In the genomic region with DNA sequence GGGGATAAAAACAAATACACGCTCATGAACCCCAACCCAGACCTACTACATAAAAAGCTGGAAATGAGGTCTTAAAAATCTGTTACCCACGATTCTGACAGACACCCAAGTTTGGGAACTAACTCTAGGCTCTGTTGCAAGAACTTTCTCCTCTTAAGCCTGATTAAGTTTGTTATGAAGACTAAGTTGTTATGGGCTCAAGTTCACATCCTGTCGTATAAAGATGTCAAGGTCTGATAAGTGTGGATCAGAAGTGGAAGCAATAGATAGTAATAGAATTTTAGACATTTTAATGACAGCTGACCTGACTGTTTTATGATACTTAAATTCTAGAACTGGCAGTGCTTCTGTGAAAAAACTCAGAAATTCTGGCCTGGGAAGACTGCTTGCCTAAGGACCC, we compare ENCODE assay signal across 9 cellular contexts. TPM values are rescaled to one million over a fixed set of nuclear protein-coding genes. Genes with fewer than 3 reads are reported as not detected.
A peak's percentile ranks its signal among the peaks of the same experiment; 100 is the strongest.
DNase-seq lines count a peak whose midpoint lies in the region; ATAC-seq and TF ChIP-seq lines count a peak whose summit lies in the region.
"Had no signal": no experiment of that assay in that cellular context is flagged by ENCODE, and none has a peak within 500 bp of the region (broad histone marks: within the 10 kb centered on the region; RNA-seq: fewer than 3 reads in every experiment).

No MANE protein-coding gene starts in this region.

- BruUV-seq in Panc1 (replicated peaks; lab: Mats Ljungman, UMichigan), result no TSS peak

- peaks cover 7% of the 10 kb centered on the region; the same call in 1 of the 2 replicates for H3F3A ChIP-seq in DOHH2 (ENCODE audit: control insufficient read depth, insufficient read depth)

- H3K36me3 ChIP-seq in DOHH2 (ENCODE audit: control insufficient read depth, low read length) (no peaks in the 10 kb centered on the region), Panc1 (ENCODE audit: control insufficient read depth, insufficient read depth, low read length) (no peaks in the 10 kb centered on the region), spleen (peaks cover 0 to 3% (median 0%) of the 10 kb centered on the region in 6 donors), MG63 (no peaks in the 10 kb centered on the region)

- DNase-seq in Panc1 (ENCODE audit: low read depth, low spot score), result no peak
- no peak for DNase-seq in caudate nucleus (lab: John Stamatoyannopoulos, UW)
- DNase-seq in spleen, result no peak
- DNase-seq in MG63, result no peak
- DNase-seq in KG1 (lab: John Stamatoyannopoulos, UW), result no peak
- no peak for DNase-seq in NCI-H526 (lab: John Stamatoyannopoulos, UW)
- DNase-seq: Kasumi-1, NCI-H2081 had no signal

- in situ Hi-C loops in Panc1 (cut with HindIII; ENCODE audit: low pct_unique_long_range_greater_than_20kb, low sequenced_read_pairs), result no loop called here

- WGBS in spleen, 5 donors, result 31 to 43% (median 35%) methylated on average over 3 of the region's 3 CpGs

- H3K4me2 ChIP-seq in DOHH2 (ENCODE audit: low read length), result peak overlapping the region; percentile 27

- POLR2A ChIA-PET in Panc1 (lab: Charles Lee), result no interaction called here

- 0 out of 2 replicates have a peak, but pooled peaks cover 4% of the 10 kb centered on the region for H4K20me1 ChIP-seq in DOHH2 (ENCODE audit: control insufficient read depth, insufficient read depth, low read depth, low read length)

- CTCF ChIA-PET in Panc1 (lab: Charles Lee), result interaction anchor here (0.6 kb wide), 1 partner anchor 64 kb away, joined by 3 read pairs; no protein-coding TSS in a partner anchor

- H3K9me2 ChIP-seq in DOHH2 (replicated peaks; ENCODE audit: control insufficient read depth, low read length), result no peaks in the 10 kb centered on the region

- H3K27ac ChIP-seq in DOHH2 (ENCODE audit: low read depth, low read length) (no peak overlapping the region), Panc1 (ENCODE audit: low read length) (peak overlapping the region; percentile 66), caudate nucleus (ENCODE audit: low read depth, low read length) (peak overlapping the region; percentile 33), spleen (peak overlapping the region in 7 of 8 donors; percentile 82 to 92 (median 89))

- H3K27me3 ChIP-seq in DOHH2 (ENCODE audit: control insufficient read depth, low read length) (no peaks in the 10 kb centered on the region), Panc1 (ENCODE audit: control insufficient read depth, insufficient read depth, low read length) (no peaks in the 10 kb centered on the region), spleen (replicated peaks in 1 of 7) (no peaks in the 10 kb centered on the region), MG63 (no peaks in the 10 kb centered on the region)

- H3K4me1 ChIP-seq in DOHH2 (ENCODE audit: control insufficient read depth, low read length), result peaks cover 61% of the 10 kb centered on the region
- peaks cover 48% of the 10 kb centered on the region for H3K4me1 ChIP-seq in Panc1 (ENCODE audit: control insufficient read depth, insufficient read depth, low read length)
- H3K4me1 ChIP-seq in spleen, result peaks cover 42 to 99% (median 83%) of the 10 kb centered on the region in 6 donors

- H3K4me3 ChIP-seq in DOHH2 (ENCODE audit: low read length) (no peak overlapping the region), Panc1 (ENCODE audit: low read depth in 2 of 2, low read length in 2 of 2) (no peak overlapping the region), spleen (no peak overlapping the region), MG63 (no peak overlapping the region)

- TF ChIP-seq POLR2A in spleen (IDR thresholded peaks at IDR 0.05), result no peak

- no peak for ATAC-seq in Panc1

- H3K79me2 ChIP-seq in DOHH2 (ENCODE audit: control insufficient read depth, low read length), result peaks cover 52% of the 10 kb centered on the region

- TF ChIP-seq CTCF in DOHH2 (IDR thresholded peaks at IDR 0.05; ENCODE audit: low read depth, low read length, poor library complexity, severe bottlenecking) (no peak), Panc1 (IDR thresholded peaks at IDR 0.05) (no peak), spleen (IDR thresholded peaks at IDR 0.05 in 8 of 11, conservative IDR thresholded peaks at IDR 0.05 in 3 of 11) (no peak)

- H3K9me3 ChIP-seq in DOHH2 (ENCODE audit: control insufficient read depth, insufficient read depth, low read length), result no peaks in the 10 kb centered on the region
- H3K9me3 ChIP-seq in Panc1 (ENCODE audit: control insufficient read depth, insufficient read depth, low read depth, low read length), result no peaks in the 10 kb centered on the region
- no peaks in the 10 kb centered on the region for H3K9me3 ChIP-seq in spleen
- H3K9me3 ChIP-seq in MG63, result no peaks in the 10 kb centered on the region

- intact Hi-C loops in Panc1 (cut with micrococcal nuclease; ENCODE audit: unreplicated experiment), result loop anchor here (10.0 kb wide), 1 partner anchor 55 kb away; no protein-coding TSS in a partner anchor
- intact Hi-C loops in spleen (cut with DNase I; ENCODE audit: low total_unique reads), result no loop called here

RNA-seq across cellular contexts. Expression of gene LPIN2, which starts 43.2 kb away (rescaled TPM):
- total RNA-seq in Panc1 (2021; ENCODE audit: unreplicated experiment) (38.3 TPM), spleen (10 to 100 TPM; 44.8 to 79.7 (median 61.5) TPM)
- polyA plus RNA-seq in Panc1 (2012; ENCODE audit: insufficient read length), result 18.8 TPM
- 1 to 10 TPM; 4.0 to 9.6 (median 5.8) TPM for polyA plus RNA-seq in spleen
- total RNA-seq in MG63 (2014; rRNA removed; shearing (Covaris generic); ENCODE audit: low replicate concordance), result 14.2 and 29.3 TPM in 2 replicates
